ENCODE assay signal across 4 cellular contexts in the genomic region with DNA sequence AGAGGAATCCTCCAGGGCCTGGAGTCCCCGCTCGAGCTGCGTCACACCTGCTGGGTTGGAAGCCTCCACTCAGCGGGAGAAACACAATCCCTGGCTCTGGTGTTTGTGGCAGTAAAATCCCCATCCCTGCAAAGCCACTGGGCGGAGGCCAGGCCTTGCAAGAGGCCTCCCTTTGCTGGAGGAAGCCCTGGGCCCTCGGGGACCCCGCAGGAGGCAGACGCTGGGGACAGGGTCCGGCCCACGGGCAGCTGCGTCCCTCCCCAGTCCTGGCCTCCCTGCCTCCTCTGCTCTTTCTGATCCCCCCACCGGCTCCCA.
TF ChIP-seq lines count a peak whose summit lies in the region.

No MANE protein-coding gene starts in this region.

TF ChIP-seq in SK-N-SH, 30 proteins besides CTCF, POLR2A, EP300 and RAD21:
- TF ChIP-seq RCOR1 (IDR thresholded peaks at IDR 0.05; ENCODE audit: low read length) (no peak), FOXM1 (IDR thresholded peaks at IDR 0.05; ENCODE audit: low read depth) (no peak), MXI1 (IDR thresholded peaks at IDR 0.05; ENCODE audit: low read depth, low read length) (no peak), GATA2 (CRISPR knock-in tag; IDR thresholded peaks at IDR 0.05) (no peak)
- TF ChIP-seq, protein P1, sequence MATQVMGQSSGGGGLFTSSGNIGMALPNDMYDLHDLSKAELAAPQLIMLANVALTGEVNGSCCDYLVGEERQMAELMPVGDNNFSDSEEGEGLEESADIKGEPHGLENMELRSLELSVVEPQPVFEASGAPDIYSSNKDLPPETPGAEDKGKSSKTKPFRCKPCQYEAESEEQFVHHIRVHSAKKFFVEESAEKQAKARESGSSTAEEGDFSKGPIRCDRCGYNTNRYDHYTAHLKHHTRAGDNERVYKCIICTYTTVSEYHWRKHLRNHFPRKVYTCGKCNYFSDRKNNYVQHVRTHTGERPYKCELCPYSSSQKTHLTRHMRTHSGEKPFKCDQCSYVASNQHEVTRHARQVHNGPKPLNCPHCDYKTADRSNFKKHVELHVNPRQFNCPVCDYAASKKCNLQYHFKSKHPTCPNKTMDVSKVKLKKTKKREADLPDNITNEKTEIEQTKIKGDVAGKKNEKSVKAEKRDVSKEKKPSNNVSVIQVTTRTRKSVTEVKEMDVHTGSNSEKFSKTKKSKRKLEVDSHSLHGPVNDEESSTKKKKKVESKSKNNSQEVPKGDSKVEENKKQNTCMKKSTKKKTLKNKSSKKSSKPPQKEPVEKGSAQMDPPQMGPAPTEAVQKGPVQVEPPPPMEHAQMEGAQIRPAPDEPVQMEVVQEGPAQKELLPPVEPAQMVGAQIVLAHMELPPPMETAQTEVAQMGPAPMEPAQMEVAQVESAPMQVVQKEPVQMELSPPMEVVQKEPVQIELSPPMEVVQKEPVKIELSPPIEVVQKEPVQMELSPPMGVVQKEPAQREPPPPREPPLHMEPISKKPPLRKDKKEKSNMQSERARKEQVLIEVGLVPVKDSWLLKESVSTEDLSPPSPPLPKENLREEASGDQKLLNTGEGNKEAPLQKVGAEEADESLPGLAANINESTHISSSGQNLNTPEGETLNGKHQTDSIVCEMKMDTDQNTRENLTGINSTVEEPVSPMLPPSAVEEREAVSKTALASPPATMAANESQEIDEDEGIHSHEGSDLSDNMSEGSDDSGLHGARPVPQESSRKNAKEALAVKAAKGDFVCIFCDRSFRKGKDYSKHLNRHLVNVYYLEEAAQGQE (IDR thresholded peaks at IDR 0.05; ENCODE audit: low read depth, low read length) = no peak
- TF ChIP-seq, protein P2, sequence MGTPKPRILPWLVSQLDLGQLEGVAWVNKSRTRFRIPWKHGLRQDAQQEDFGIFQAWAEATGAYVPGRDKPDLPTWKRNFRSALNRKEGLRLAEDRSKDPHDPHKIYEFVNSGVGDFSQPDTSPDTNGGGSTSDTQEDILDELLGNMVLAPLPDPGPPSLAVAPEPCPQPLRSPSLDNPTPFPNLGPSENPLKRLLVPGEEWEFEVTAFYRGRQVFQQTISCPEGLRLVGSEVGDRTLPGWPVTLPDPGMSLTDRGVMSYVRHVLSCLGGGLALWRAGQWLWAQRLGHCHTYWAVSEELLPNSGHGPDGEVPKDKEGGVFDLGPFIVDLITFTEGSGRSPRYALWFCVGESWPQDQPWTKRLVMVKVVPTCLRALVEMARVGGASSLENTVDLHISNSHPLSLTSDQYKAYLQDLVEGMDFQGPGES (IDR thresholded peaks at IDR 0.05; ENCODE audit: low read depth, low read length) = no peak

TF ChIP-seq in SK-N-SH treated with all-trans-retinoic acid at 6 μM for 48 hours, 23 proteins besides CTCF, POLR2A, EP300 and RAD21:
- TF ChIP-seq ARNTL (CRISPR knock-in tag; IDR thresholded peaks at IDR 0.05; ENCODE audit: borderline replicate concordance, low read depth) (no peak), ESRRG (CRISPR knock-in tag; IDR thresholded peaks at IDR 0.05) (no peak), ISL1 (CRISPR knock-in tag; IDR thresholded peaks at IDR 0.05) (no peak), TCF4 (CRISPR knock-in tag; IDR thresholded peaks at IDR 0.05; ENCODE audit: borderline replicate concordance) (no peak), RARB (CRISPR knock-in tag; IDR thresholded peaks at IDR 0.05) (no peak), ZC3H10 (CRISPR knock-in tag; IDR thresholded peaks at IDR 0.05) (no peak), OSR1 (CRISPR knock-in tag; IDR thresholded peaks at IDR 0.05) (no peak), BACH2 (CRISPR knock-in tag; IDR thresholded peaks at IDR 0.05; ENCODE audit: borderline replicate concordance) (no peak)

TF ChIP-seq in WTC11, 78 proteins besides CTCF, POLR2A, EP300 and RAD21:
- TF ChIP-seq ZNF423 (CRISPR knock-in tag; IDR thresholded peaks at IDR 0.05) (peak; percentile 27; the same call in 1 of the 2 replicates), FOXJ3 (CRISPR knock-in tag; IDR thresholded peaks at IDR 0.05; ENCODE audit: borderline replicate concordance) (no peak), SMAD3 (CRISPR knock-in tag; IDR thresholded peaks at IDR 0.05; ENCODE audit: borderline replicate concordance) (no peak)

TF ChIP-seq in HepG2, 621 proteins besides CTCF, POLR2A, EP300 and RAD21:
- TF ChIP-seq, protein P3, sequence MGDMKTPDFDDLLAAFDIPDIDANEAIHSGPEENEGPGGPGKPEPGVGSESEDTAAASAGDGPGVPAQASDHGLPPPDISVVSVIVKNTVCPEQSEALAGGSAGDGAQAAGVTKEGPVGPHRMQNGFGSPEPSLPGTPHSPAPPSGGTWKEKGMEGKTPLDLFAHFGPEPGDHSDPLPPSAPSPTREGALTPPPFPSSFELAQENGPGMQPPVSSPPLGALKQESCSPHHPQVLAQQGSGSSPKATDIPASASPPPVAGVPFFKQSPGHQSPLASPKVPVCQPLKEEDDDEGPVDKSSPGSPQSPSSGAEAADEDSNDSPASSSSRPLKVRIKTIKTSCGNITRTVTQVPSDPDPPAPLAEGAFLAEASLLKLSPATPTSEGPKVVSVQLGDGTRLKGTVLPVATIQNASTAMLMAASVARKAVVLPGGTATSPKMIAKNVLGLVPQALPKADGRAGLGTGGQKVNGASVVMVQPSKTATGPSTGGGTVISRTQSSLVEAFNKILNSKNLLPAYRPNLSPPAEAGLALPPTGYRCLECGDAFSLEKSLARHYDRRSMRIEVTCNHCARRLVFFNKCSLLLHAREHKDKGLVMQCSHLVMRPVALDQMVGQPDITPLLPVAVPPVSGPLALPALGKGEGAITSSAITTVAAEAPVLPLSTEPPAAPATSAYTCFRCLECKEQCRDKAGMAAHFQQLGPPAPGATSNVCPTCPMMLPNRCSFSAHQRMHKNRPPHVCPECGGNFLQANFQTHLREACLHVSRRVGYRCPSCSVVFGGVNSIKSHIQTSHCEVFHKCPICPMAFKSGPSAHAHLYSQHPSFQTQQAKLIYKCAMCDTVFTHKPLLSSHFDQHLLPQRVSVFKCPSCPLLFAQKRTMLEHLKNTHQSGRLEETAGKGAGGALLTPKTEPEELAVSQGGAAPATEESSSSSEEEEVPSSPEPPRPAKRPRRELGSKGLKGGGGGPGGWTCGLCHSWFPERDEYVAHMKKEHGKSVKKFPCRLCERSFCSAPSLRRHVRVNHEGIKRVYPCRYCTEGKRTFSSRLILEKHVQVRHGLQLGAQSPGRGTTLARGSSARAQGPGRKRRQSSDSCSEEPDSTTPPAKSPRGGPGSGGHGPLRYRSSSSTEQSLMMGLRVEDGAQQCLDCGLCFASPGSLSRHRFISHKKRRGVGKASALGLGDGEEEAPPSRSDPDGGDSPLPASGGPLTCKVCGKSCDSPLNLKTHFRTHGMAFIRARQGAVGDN (CRISPR knock-in tag; IDR thresholded peaks at IDR 0.05) = 0 out of 2 replicates have a peak, but pooled peaks have one; percentile 2
- no peak for TF ChIP-seq DMAP1 (CRISPR knock-in tag; IDR thresholded peaks at IDR 0.05)
